Comparison of ENCODE assay signal across 8 cellular contexts in genomic region chr20:52974155-52974554, GRCh38. TPM values are rescaled to one million over a fixed set of nuclear protein-coding genes. Genes with fewer than 3 reads are reported as not detected.
A peak's percentile ranks its signal among the peaks of the same experiment; 100 is the strongest.
DNase-seq lines count a peak whose midpoint lies in the region; ATAC-seq, FAIRE-seq and TF ChIP-seq lines count a peak whose summit lies in the region.

No MANE protein-coding gene starts in this region.

- no peak for TF ChIP-seq POLR2A in HepG2 (IDR thresholded peaks at IDR 0.05; ENCODE audit: insufficient read depth in 1 of 2, low read depth in 2 of 2, low read length in 2 of 2)
- TF ChIP-seq POLR2A in GM12878 (IDR thresholded peaks at IDR 0.05; ENCODE audit: low read depth, low read length), result no peak

- H2AFZ ChIP-seq in HepG2 (ENCODE audit: low read length) (no peak overlapping the region), GM12878 (ENCODE audit: control insufficient read depth, low read depth, low read length) (no peak overlapping the region), neural cell (ENCODE audit: low read depth, low read length) (no peak overlapping the region)

- no peaks in the 10 kb centered on the region for H3K36me3 ChIP-seq in liver (ENCODE audit: control insufficient read depth in 4 of 4, insufficient read depth in 3 of 4, low read depth in 1 of 4, low read length in 3 of 4)
- H3K36me3 ChIP-seq in HepG2 (replicated peaks in 1 of 2; ENCODE audit: control insufficient read depth in 1 of 2, insufficient read depth in 2 of 2, low read length in 2 of 2), result no peaks in the 10 kb centered on the region
- no peaks in the 10 kb centered on the region for H3K36me3 ChIP-seq in GM12878 (ENCODE audit: control insufficient read depth in 2 of 2, insufficient read depth in 2 of 2, low read length in 1 of 2)
- H3K36me3 ChIP-seq in neural cell (ENCODE audit: insufficient read depth, low read length), result no peaks in the 10 kb centered on the region
- no peaks in the 10 kb centered on the region for H3K36me3 ChIP-seq in urinary bladder (ENCODE audit: insufficient read depth)

- no peaks in the 10 kb centered on the region for H3F3A ChIP-seq in neural cell (ENCODE audit: insufficient read depth, low read length, poor library complexity, severe bottlenecking)

- no peak for FAIRE-seq in HepG2 (lab: Jason Lieb, UNC)
- FAIRE-seq in GM12878 (lab: Jason Lieb, UNC), result no peak

- no peaks in the 10 kb centered on the region for H3K9me2 ChIP-seq in neural cell (ENCODE audit: insufficient read depth, low read length)

- POLR2A ChIA-PET in HepG2 (lab: Yijun Ruan, JAX), result no interaction called here
- POLR2A ChIA-PET in GM12878 (lab: Charles Lee), result interaction anchor here (0.5 to 2.0 kb wide), 5 partner anchors 20 to 703 kb away, joined by 3 to 6 read pairs (median 4); no protein-coding TSS in a partner anchor

- no peak overlapping the region for H3K4me2 ChIP-seq in HepG2 (ENCODE audit: low read depth, low read length)
- no peak overlapping the region for H3K4me2 ChIP-seq in GM12878 (ENCODE audit: control insufficient read depth, insufficient read depth)
- peak overlapping the region; percentile 54 for H3K4me2 ChIP-seq in neural cell (ENCODE audit: low read length)

- H3K4me3 ChIP-seq in liver (ENCODE audit: low read depth in 1 of 3, low read length in 3 of 3), result peak overlapping the region; percentile 75 to 77 (median 77)
- H3K4me3 ChIP-seq in HepG2 (replicated peaks in 1 of 3; ENCODE audit: insufficient read depth in 1 of 3, low read depth in 2 of 3, low read length in 3 of 3), result no peak overlapping the region
- no peak overlapping the region for H3K4me3 ChIP-seq in GM12878
- peak overlapping the region; percentile 77 for H3K4me3 ChIP-seq in neural cell (ENCODE audit: low read length)
- H3K4me3 ChIP-seq in urinary bladder (ENCODE audit: low read depth, low read length), result peak overlapping the region; percentile 62

- H3K4me1 ChIP-seq in liver (ENCODE audit: control insufficient read depth in 4 of 4, insufficient read depth in 4 of 4, low read length in 3 of 4) (peaks cover 0 to 19% (median 2%) of the 10 kb centered on the region in 4 donors), HepG2 (ENCODE audit: insufficient read depth, low read length) (peaks cover 14% of the 10 kb centered on the region), GM12878 (ENCODE audit: control insufficient read depth, insufficient read depth, low read length) (no peaks in the 10 kb centered on the region), urinary bladder (ENCODE audit: insufficient read depth) (no peaks in the 10 kb centered on the region)

- CTCF ChIA-PET in HepG2 (lab: Yijun Ruan, JAX; ENCODE audit: low intra/inter-chr PET ratio, low total read pairs) (no interaction called here), GM12878 (lab: Yijun Ruan, JAX) (interaction anchor here (1.0 to 3.8 kb wide), 3 partner anchors 26 to 573 kb away, joined by 3 to 24 read pairs (median 3); no protein-coding TSS in a partner anchor)

- in situ Hi-C loops in HepG2 (cut with HindIII; ENCODE audit: extremely low pct_ligation_motif_present, low pct_unique_long_range_greater_than_20kb), result no loop called here
- in situ Hi-C loops in GM12878 (cut with MboI), result no loop called here

- TF ChIP-seq EP300 in HepG2 (IDR thresholded peaks at IDR 0.05; ENCODE audit: low read depth in 2 of 2, low read length in 2 of 2) (no peak), HepG2 (CRISPR knock-in tag; IDR thresholded peaks at IDR 0.05; ENCODE audit: borderline replicate concordance) (no peak), GM12878 (IDR thresholded peaks at IDR 0.05; ENCODE audit: borderline replicate concordance in 1 of 2, control insufficient read depth in 1 of 2, low read depth in 2 of 2, low read length in 2 of 2) (peak; percentile 85 to 89), neural cell (conservative IDR thresholded peaks at IDR 0.05; ENCODE audit: poor library complexity, severe bottlenecking) (peak; percentile 77)

- H3K9me3 ChIP-seq in liver (ENCODE audit: control insufficient read depth in 4 of 4, low read length in 3 of 4) (no peaks in the 10 kb centered on the region), HepG2 (ENCODE audit: low read length) (no peaks in the 10 kb centered on the region), GM12878 (replicated peaks; ENCODE audit: control insufficient read depth, insufficient read depth, low read length) (no peaks in the 10 kb centered on the region), neural cell (ENCODE audit: low read length) (no peaks in the 10 kb centered on the region)

- DNase-seq in HepG2 (ENCODE audit: low spot score), result no peak
- peak; percentile 28 for DNase-seq in GM12878 (ENCODE audit: low read depth, low spot score)
- DNase-seq in DMS79 treated with DMSO at 0.1 percent for 48 hours (lab: John Stamatoyannopoulos, UW), result no peak
- DNase-seq in NCI-H1092 (lab: John Stamatoyannopoulos, UW), result no peak
- no peak for DNase-seq in iPS-NIHi11 (ENCODE audit: low spot score)

- WGBS in liver, result 19% methylated on average over 5 of the region's 5 CpGs
- 27% methylated on average over 5 of the region's 5 CpGs for WGBS in HepG2 (ENCODE audit: low lambda C conversion rate)
- 3% methylated on average over 5 of the region's 5 CpGs for WGBS in GM12878 (ENCODE audit: insufficient coverage, insufficient replicate concordance, low lambda C conversion rate, missing lambda C conversion rate)
- WGBS in urinary bladder, result 36% methylated on average over 5 of the region's 5 CpGs

- intact Hi-C loops in HepG2 (cut with micrococcal nuclease; ENCODE audit: unreplicated experiment), result no loop called here
- intact Hi-C loops in GM12878 (cut with micrococcal nuclease; ENCODE audit: unreplicated experiment), result loop anchor here (1.0 to 5.0 kb wide), 2 partner anchors 27 to 173 kb away; no protein-coding TSS in a partner anchor

- H3K9ac ChIP-seq in liver (ENCODE audit: low read depth in 1 of 2, low read length in 2 of 2) (peak overlapping the region; percentile 61 to 63), HepG2 (ENCODE audit: insufficient read depth, low read depth, low read length) (no peak overlapping the region), GM12878 (ENCODE audit: control insufficient read depth, insufficient read depth, low read length) (no peak overlapping the region), neural cell (ENCODE audit: low read length) (peak overlapping the region; percentile 78)

- no peaks in the 10 kb centered on the region for H3K79me2 ChIP-seq in HepG2 (ENCODE audit: insufficient read depth, low read length)
- no peaks in the 10 kb centered on the region for H3K79me2 ChIP-seq in GM12878 (ENCODE audit: control insufficient read depth, insufficient read depth, low read length)
- peaks cover 51% of the 10 kb centered on the region for H3K79me2 ChIP-seq in neural cell (replicated peaks; ENCODE audit: insufficient read depth, low read length)

- SMC1A ChIA-PET in GM12878 (lab: Charles Lee; ENCODE audit: uncharacterized antibody, unreplicated experiment), result interaction anchor here (0.9 to 8.4 kb wide), 11 partner anchors 8 to 226 kb away, joined by 3 to 138 read pairs (median 4); no protein-coding TSS in a partner anchor

- TF ChIP-seq CTCF in liver (IDR thresholded peaks at IDR 0.05; ENCODE audit: low read depth, low read length, missing input control), result no peak
- TF ChIP-seq CTCF in HepG2 (CRISPR knock-in tag; IDR thresholded peaks at IDR 0.05), result no peak
- TF ChIP-seq CTCF in GM12878 (IDR thresholded peaks at IDR 0.05 in 2 of 3, conservative IDR thresholded peaks at IDR 0.05 in 1 of 3; ENCODE audit: control insufficient read depth in 2 of 3, extremely low read depth in 1 of 3, insufficient read depth in 1 of 3, low read depth in 3 of 3, low read length in 3 of 3), result no peak
- TF ChIP-seq CTCF in neural cell (IDR thresholded peaks at IDR 0.05; ENCODE audit: poor library complexity, severe bottlenecking), result no peak

- no TSS peak for BruUV-seq in HepG2 (replicated peaks; lab: Mats Ljungman, UMichigan)
- BruUV-seq in GM12878 (replicated peaks; lab: Mats Ljungman, UMichigan), result no TSS peak

- no peaks in the 10 kb centered on the region for H3K27me3 ChIP-seq in liver (ENCODE audit: control insufficient read depth in 4 of 4, insufficient read depth in 4 of 4, low read length in 3 of 4)
- peaks cover 0 to 40% of the 10 kb centered on the region in 2 experiments; a peak in 3 of 5 replicates for H3K27me3 ChIP-seq in HepG2 (ENCODE audit: control insufficient read depth in 1 of 2, insufficient read depth in 2 of 2, low read length in 2 of 2)
- peaks cover 1 to 14% of the 10 kb centered on the region in 2 experiments; a peak in 3 of 4 replicates for H3K27me3 ChIP-seq in GM12878 (replicated peaks in 1 of 2; ENCODE audit: control insufficient read depth in 2 of 2, insufficient read depth in 2 of 2, low read length in 1 of 2)
- no peaks in the 10 kb centered on the region for H3K27me3 ChIP-seq in neural cell (ENCODE audit: insufficient read depth, low read depth, low read length)

- RAD21 ChIA-PET in GM12878 (lab: Charles Lee; ENCODE audit: unreplicated experiment), result interaction anchor here (0.7 to 2.8 kb wide), 8 partner anchors 23 to 173 kb away, joined by 3 to 31 read pairs (median 3); no protein-coding TSS in a partner anchor

- H3K27ac ChIP-seq in liver (ENCODE audit: low read depth in 1 of 2, low read length in 2 of 2) (peak overlapping the region; percentile 86 to 93), HepG2 (ENCODE audit: extremely low read length, insufficient read depth, low read length) (no peak overlapping the region), GM12878 (ENCODE audit: control insufficient read depth, insufficient read depth) (no peak overlapping the region), neural cell (ENCODE audit: low read length) (no peak overlapping the region), urinary bladder (ENCODE audit: low read depth) (no peak overlapping the region)

- ATAC-seq in HepG2 (no peak), GM12878 (peak; percentile 65)

- H4K20me1 ChIP-seq in HepG2 (ENCODE audit: insufficient read depth, low read length), result no peaks in the 10 kb centered on the region
- no peaks in the 10 kb centered on the region for H4K20me1 ChIP-seq in GM12878 (ENCODE audit: control insufficient read depth, insufficient read depth)
- H4K20me1 ChIP-seq in neural cell (ENCODE audit: insufficient read depth), result no peaks in the 10 kb centered on the region

- TF ChIP-seq RAD21 in liver (IDR thresholded peaks at IDR 0.05) (peak in 1 of 2 donors; percentile 4), HepG2 (CRISPR knock-in tag; IDR thresholded peaks at IDR 0.05) (no peak), GM12878 (IDR thresholded peaks at IDR 0.05; ENCODE audit: insufficient read depth, low read depth, low read length) (no peak), neural cell (conservative IDR thresholded peaks at IDR 0.05) (no peak)

RNA-seq across cellular contexts. Expression of gene TSHZ2, which starts 2.0 kb away (rescaled TPM):
- total RNA-seq in liver (10 to 100 TPM in 1 of 2 donors, 1 to 10 TPM in 1; 2.9 to 11.3 TPM), HepG2 (2016; rRNA removed; fragmentation: Illumina TruSeq; extraction: Trizol) (not detected in 2 replicates), GM12878 (2014; rRNA removed) (0.06 and 0.22 TPM in 2 replicates), GM12878 (2014; rRNA removed; fragmentation: Illumina TruSeq; extraction: Trizol) (0.18 TPM in 2 replicates), GM12878 (2021) (0.27 and 0.36 TPM in 2 replicates), urinary bladder (35.0 TPM)
- polyA plus RNA-seq in liver (1 to 10 TPM; 7.6 to 7.9 TPM), HepG2 (2011; rRNA removed) (0.01 and 0.13 TPM in 2 replicates), GM12878 (2011; rRNA removed) (0.61 and 0.86 TPM in 2 replicates), GM12878 (2014; fragmentation: Illumina TruSeq; extraction: Trizol) (0.02 and 0.15 TPM in 2 replicates), GM12878 (2014; fragmentation: Nextera tagmentation; extraction: Ambion mirVana) (not detected), GM12878 (2014; rRNA removed) (0.01 TPM in 2 replicates), GM12878 (2016; fragmentation: Nextera tagmentation; extraction: Ambion mirVana) (under 1 TPM; 0.05 to 0.11 TPM), neural cell (4.6 and 6.0 TPM in 2 replicates), urinary bladder (6.5 TPM)
- total RNA-seq in HepG2 (2016; cell fraction: cytosol; rRNA removed; fragmentation: Illumina TruSeq; extraction: Trizol; ENCODE audit: low read depth), result under 0.01 TPM in 1 of 2 replicates, not detected in the other
- not detected in 2 replicates for total RNA-seq in HepG2 (2016; cell fraction: insoluble cytoplasmic fraction; rRNA removed; fragmentation: Illumina TruSeq; extraction: Trizol)
- not detected in 2 replicates for total RNA-seq in HepG2 (2016; cell fraction: membrane; rRNA removed; fragmentation: Illumina TruSeq; extraction: Trizol)
- not detected in 2 replicates for total RNA-seq in HepG2 (2016; cell fraction: nucleus; rRNA removed; fragmentation: Illumina TruSeq; extraction: Trizol)
- polyA plus RNA-seq in HepG2 (2011; cell fraction: cytosol; rRNA removed), result 0.01 and 0.13 TPM in 2 replicates
- 0.13 and 0.55 TPM in 2 replicates for polyA plus RNA-seq in HepG2 (2011; cell fraction: nucleus; rRNA removed)
- 0.21 and 0.42 TPM in 2 replicates for polyA plus RNA-seq in HepG2 (2012)
- not detected in 2 replicates for polyA plus RNA-seq in HepG2 (2016; cell fraction: cytosol; fragmentation: Illumina TruSeq; extraction: Trizol; ENCODE audit: low read depth)
- polyA plus RNA-seq in HepG2 (2016; cell fraction: insoluble cytoplasmic fraction; fragmentation: Illumina TruSeq; extraction: Trizol; ENCODE audit: low read depth), result 0.08 TPM in 1 of 2 replicates, not detected in the other
- not detected in 2 replicates for polyA plus RNA-seq in HepG2 (2016; cell fraction: membrane; fragmentation: Illumina TruSeq; extraction: Trizol; ENCODE audit: low read depth)
- not detected in 2 replicates for polyA plus RNA-seq in HepG2 (2016; cell fraction: nucleus; fragmentation: Illumina TruSeq; extraction: Trizol; ENCODE audit: insufficient read depth, low read depth)
- 0.32 and 3.2 TPM in 2 replicates for polyA minus RNA-seq in HepG2 (2011; rRNA and poly(A)+ RNA removed; ENCODE audit: low replicate concordance)
- 0.18 and 0.30 TPM in 2 replicates for polyA minus RNA-seq in HepG2 (2011; cell fraction: cytosol; rRNA and poly(A)+ RNA removed)
- 0.52 and 1.7 TPM in 2 replicates for polyA minus RNA-seq in HepG2 (2011; cell fraction: nucleus; rRNA and poly(A)+ RNA removed)
- 11.4 and 14.3 TPM in 2 replicates for total RNA-seq in GM12878 (2013; cell fraction: nucleolus; rRNA removed)
- polyA plus RNA-seq in GM12878 (2011; ENCODE audit: low read depth), result not detected
- 0.59 and 0.69 TPM in 2 replicates for polyA plus RNA-seq in GM12878 (2011; cell fraction: cytosol; rRNA removed)
- 1.2 and 1.5 TPM in 2 replicates for polyA plus RNA-seq in GM12878 (2011; cell fraction: nucleus; rRNA removed)
- 0.06 and 0.09 TPM in 2 replicates for polyA plus RNA-seq in GM12878 (2012)
- 4.1 and 4.4 TPM in 2 replicates for polyA minus RNA-seq in GM12878 (2011; rRNA and poly(A)+ RNA removed)
- polyA minus RNA-seq in GM12878 (2011; cell fraction: cytosol; rRNA and poly(A)+ RNA removed), result 1.3 and 1.4 TPM in 2 replicates
- 3.5 and 4.5 TPM in 2 replicates for polyA minus RNA-seq in GM12878 (2011; cell fraction: nucleus; rRNA and poly(A)+ RNA removed)
- polyA minus RNA-seq in neural cell, result 39.4 and 52.6 TPM in 2 replicates

Comparison
In these comparisons a context has a peak if more than half of its experiments do, and no peak if none do; other contexts are left out.
1. H3K27ac ChIP-seq: peak in liver (2 of 2); none in HepG2 (single experiment), GM12878 (single experiment), neural cell (single experiment) and urinary bladder (single experiment).
2. H3K4me3 ChIP-seq: peak in liver (3 of 3), neural cell (single experiment) and urinary bladder (single experiment); none in HepG2 (0 of 3) and GM12878 (single experiment).
3. H3K9ac ChIP-seq: peak in liver (2 of 2) and neural cell (single experiment); none in HepG2 (single experiment) and GM12878 (single experiment).